ENCODE assay signal across 25 cellular contexts in genomic region chr9:88587182-88587581, GRCh38. TPM values are rescaled to one million over a fixed set of nuclear protein-coding genes. Genes with fewer than 3 reads are reported as not detected.
DNase-seq lines count a peak whose midpoint lies in the region; ATAC-seq, FAIRE-seq and TF ChIP-seq lines count a peak whose summit lies in the region.
"Had no signal": no experiment of that assay in that cellular context is flagged by ENCODE, and none has a peak within 500 bp of the region (broad histone marks: within the 10 kb centered on the region; RNA-seq: fewer than 3 reads in every experiment).

No MANE protein-coding gene starts in this region.

- H3K14ac ChIP-seq in mesenchymal stem cell (ENCODE audit: low read length in 2 of 2): no peak overlapping the region

- H3K27me3 ChIP-seq in HCT116 (ENCODE audit: insufficient read depth, low read length) (no peaks in the 10 kb centered on the region), mesenchymal stem cell (ENCODE audit: control insufficient read depth in 1 of 2, insufficient read depth in 1 of 2, low read length in 2 of 2) (no peaks in the 10 kb centered on the region)
- H3K27me3 ChIP-seq: breast epithelium, heart left ventricle, right lobe of liver had no signal

- H3K4me2 ChIP-seq in HCT116 (ENCODE audit: low read length): peak overlapping the region; percentile 19
- no peak overlapping the region for H3K4me2 ChIP-seq in mesenchymal stem cell (ENCODE audit: low read length, poor library complexity, severe bottlenecking)

- no TSS peak for BruUV-seq in HCT116 (replicated peaks; lab: Mats Ljungman, UMichigan)

- no peak for FAIRE-seq in frontal cortex (lab: Jason Lieb, UNC)
- FAIRE-seq: GM19239 had no signal

- ATAC-seq in HCT116 (no peak), GM21447 (IDR thresholded peaks at IDR 0.05; ENCODE audit: unreplicated experiment) (no peak)
- ATAC-seq: heart left ventricle; left cardiac atrium; natural killer cell treated with Interleukin-12 subunit alpha and Interleukin-12 subunit beta and Interleukin-15 and Interleukin-18, amount 100 ng/mL, for 72 hours; right lobe of liver; SK-N-SH treated with all-trans-retinoic acid at 6 μM for 48 hours had no signal

- H3K9ac ChIP-seq in HCT116 (ENCODE audit: low read length): no peak overlapping the region
- no peak overlapping the region for H3K9ac ChIP-seq in mesenchymal stem cell (ENCODE audit: low read length)

- RAD21 ChIA-PET in HCT116 (lab: Charles Lee; ENCODE audit: low non-redundant PET in 1 of 2, low total read pairs in 2 of 2, uncharacterized antibody in 2 of 2, unreplicated experiment in 2 of 2): no interaction called here

- intact Hi-C loops in HCT116 (cut with micrococcal nuclease): no loop called here

- H3K79me1 ChIP-seq in mesenchymal stem cell (replicated peaks; ENCODE audit: low read length, poor library complexity, severe bottlenecking): no peaks in the 10 kb centered on the region

- WGBS in mesenchymal stem cell: 79% methylated on average over 3 of the region's 3 CpGs

- H2AK5ac ChIP-seq in mesenchymal stem cell (ENCODE audit: low read length, severe bottlenecking): no peak overlapping the region

- POLR2A ChIA-PET in HCT116 (lab: Charles Lee): no interaction called here

- H3K79me2 ChIP-seq in HCT116 (ENCODE audit: insufficient read depth, low read length): no peaks in the 10 kb centered on the region

- H3K4me1 ChIP-seq in HCT116 (ENCODE audit: control insufficient read depth in 1 of 2, insufficient read depth in 2 of 2, low read length in 2 of 2) (peaks cover 3 to 12% of the 10 kb centered on the region in 2 experiments; a peak in 2 of 4 replicates), mesenchymal stem cell (ENCODE audit: control insufficient read depth, insufficient read depth, low read depth, low read length) (no peaks in the 10 kb centered on the region)
- H3K4me1 ChIP-seq: breast epithelium, right lobe of liver had no signal

- H2BK15ac ChIP-seq in mesenchymal stem cell (ENCODE audit: low read depth, poor library complexity, severe bottlenecking): peak overlapping the region; percentile 68

- H2BK120ac ChIP-seq in mesenchymal stem cell (ENCODE audit: low read depth, low read length): no peak overlapping the region

- H2BK5ac ChIP-seq in mesenchymal stem cell (ENCODE audit: low read depth, low read length, poor library complexity, severe bottlenecking): no peak overlapping the region

- no peak overlapping the region for H2AFZ ChIP-seq in HCT116 (ENCODE audit: low read depth, low read length, poor library complexity, severe bottlenecking)
- no peak overlapping the region for H2AFZ ChIP-seq in mesenchymal stem cell (ENCODE audit: low read depth, low read length)

- H4K91ac ChIP-seq in mesenchymal stem cell (ENCODE audit: low read length): no peak overlapping the region

- TF ChIP-seq RAD21 in HCT116 (IDR thresholded peaks at IDR 0.05; ENCODE audit: low read depth): no peak

- H2BK12ac ChIP-seq in mesenchymal stem cell (ENCODE audit: low read length in 2 of 2): peak overlapping the region; percentile 14 to 21

- CTCF ChIA-PET in HCT116 (lab: Charles Lee): no interaction called here

- H3K9me2 ChIP-seq in HCT116 (ENCODE audit: insufficient read depth): no peaks in the 10 kb centered on the region

- no peak overlapping the region for H4K8ac ChIP-seq in mesenchymal stem cell (ENCODE audit: low read length)

- H3K27ac ChIP-seq in HCT116 (ENCODE audit: low read depth, low read length): no peak overlapping the region
- H3K27ac ChIP-seq in mesenchymal stem cell (ENCODE audit: low read length, poor library complexity, severe bottlenecking): no peak overlapping the region
- H3K27ac ChIP-seq: breast epithelium, heart left ventricle, right lobe of liver had no signal

- H4K20me1 ChIP-seq in HCT116 (ENCODE audit: insufficient read depth): no peaks in the 10 kb centered on the region

- no peak for DNase-seq in HCT116 (ENCODE audit: low read depth, low spot score)
- peak; percentile 20 for DNase-seq in amniotic epithelial cell (ENCODE audit: low read depth)
- DNase-seq in mesenchymal stem cell: no peak
- no peak for DNase-seq in frontal cortex (ENCODE audit: low spot score in 2 of 2)
- DNase-seq in NOMO-1 treated with DMSO at 0.1 percent for 48 hours (lab: John Stamatoyannopoulos, UW; ENCODE audit: unreplicated experiment): no peak
- no peak for DNase-seq in RKO (ENCODE audit: low spot score)
- DNase-seq: activated CD4-positive, alpha-beta T cell treated with anti-CD3 and anti-CD28 coated beads, Interleukin-2, amount 50 U/mL, for 48 hours; activated gamma-delta T cell treated with Interleukin-2 at 50 U/mL for 16 hours; AML-193; amniotic stem cell; CD8-positive, alpha-beta memory T cell; cortex of kidney; endodermal cell; heart left ventricle; left cardiac atrium; NCI-H1436 treated with DMSO at 0.1 percent for 48 hours; NCI-H510A; right lobe of liver; RPMI8226; stimulated activated CD8-positive, alpha-beta memory T cell treated with anti-CD3 and anti-CD28 coated beads, Interleukin-4, amount 100 ng/mL, for 48 hours had no signal

- H3K36me3 ChIP-seq in HCT116 (ENCODE audit: control insufficient read depth in 1 of 2, insufficient read depth in 2 of 2, low read length in 2 of 2) (no peaks in the 10 kb centered on the region), mesenchymal stem cell (ENCODE audit: control insufficient read depth in 1 of 2, insufficient read depth in 2 of 2, low read depth in 1 of 2, low read length in 2 of 2) (no peaks in the 10 kb centered on the region)
- H3K36me3 ChIP-seq: breast epithelium, heart left ventricle, right lobe of liver had no signal

- H3K4me3 ChIP-seq in HCT116 (replicated peaks in 1 of 2; ENCODE audit: low read depth in 1 of 2, low read length in 2 of 2): no peak overlapping the region
- H3K4me3 ChIP-seq in mesenchymal stem cell (ENCODE audit: insufficient read depth in 1 of 2, low read depth in 1 of 2, low read length in 2 of 2): no peak overlapping the region
- H3K4me3 ChIP-seq: breast epithelium, heart left ventricle, right lobe of liver had no signal

- TF ChIP-seq POLR2A in HCT116 (IDR thresholded peaks at IDR 0.05; ENCODE audit: borderline replicate concordance, extremely low read depth, insufficient read depth, insufficient read length): no peak

- no peak overlapping the region for H3K4ac ChIP-seq in mesenchymal stem cell (ENCODE audit: low read depth in 1 of 2, low read length in 2 of 2)

- no peak for TF ChIP-seq CTCF in HCT116 (IDR thresholded peaks at IDR 0.05 in 2 of 3, conservative IDR thresholded peaks at IDR 0.05 in 1 of 3; ENCODE audit: borderline replicate concordance in 1 of 3, insufficient read depth in 1 of 3, low read depth in 2 of 3, low read length in 2 of 3)

- no peaks in the 10 kb centered on the region for H3K9me3 ChIP-seq in HCT116 (ENCODE audit: control insufficient read depth in 1 of 2, insufficient read depth in 1 of 2, low read depth in 1 of 2, low read length in 2 of 2)
- peaks cover 9% of the 10 kb centered on the region for H3K9me3 ChIP-seq in mesenchymal stem cell (ENCODE audit: control insufficient read depth, low read length)
- H3K9me3 ChIP-seq: breast epithelium, right lobe of liver had no signal

- no peak overlapping the region for H3K23ac ChIP-seq in mesenchymal stem cell (ENCODE audit: low read length in 2 of 2)

- H3K18ac ChIP-seq in mesenchymal stem cell (ENCODE audit: low read depth in 1 of 2, low read length in 2 of 2): no peak overlapping the region

TF ChIP-seq in HCT116, 20 proteins besides CTCF, POLR2A, EP300 and RAD21:
- TF ChIP-seq ATF3 (IDR thresholded peaks at IDR 0.05) (no peak), CEBPB (IDR thresholded peaks at IDR 0.05; ENCODE audit: low read depth) (peak; percentile 48; the same call in 1 of the 2 replicates)
TF ChIP-seq in HCT116: peak in this region for 1.

RNA-seq across cellular contexts. Expression of gene NXNL2, which starts 52.2 kb away (rescaled TPM):
- total RNA-seq in HCT116 (2021; ENCODE audit: unreplicated experiment) (0.86 TPM), frontal cortex (0.41 TPM)
- polyA plus RNA-seq in HCT116 (2012): 0.77 and 1.0 TPM in 2 replicates
- 0.46 TPM for polyA plus RNA-seq in mesenchymal stem cell (2013, experiment 1 of 2)
- polyA plus RNA-seq in mesenchymal stem cell (2013, experiment 2 of 2): 0.53 TPM
- total RNA-seq: CD8-positive, alpha-beta memory T cell; endodermal cell; heart left ventricle; left cardiac atrium; natural killer cell treated with Interleukin-12 subunit alpha and Interleukin-12 subunit beta and Interleukin-15 and Interleukin-18, amount 100 ng/mL, for 72 hours; right lobe of liver had no signal
- polyA plus RNA-seq: CD8-positive, alpha-beta memory T cell had no signal
